21 cellular contexts compared by ENCODE assay signal in the genomic region with DNA sequence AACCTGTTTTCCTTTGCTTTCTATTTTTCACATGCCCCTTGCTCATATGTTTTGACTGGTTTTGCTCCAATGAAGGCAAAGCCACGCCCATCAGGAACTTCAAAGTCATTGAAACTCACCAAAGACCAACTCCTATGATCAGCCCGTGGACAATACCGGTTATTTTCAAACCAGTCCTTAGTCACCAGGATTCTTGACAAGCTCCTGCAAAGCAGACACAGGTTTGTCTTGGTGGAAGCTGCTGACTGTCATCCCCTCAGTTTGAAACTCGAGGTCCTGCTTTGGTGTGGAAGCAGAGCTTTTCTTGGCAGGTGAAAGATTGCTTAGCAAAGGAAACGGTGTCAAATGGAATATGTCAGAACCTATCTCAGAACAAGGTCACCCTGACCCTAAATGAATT.
A peak's percentile ranks its signal among the peaks of the same experiment; 100 is the strongest.
DNase-seq lines count a peak whose midpoint lies in the region; ATAC-seq, FAIRE-seq and TF ChIP-seq lines count a peak whose summit lies in the region.
"Had no signal": no experiment of that assay in that cellular context is flagged by ENCODE, and none has a peak within 500 bp of the region (broad histone marks: within the 10 kb centered on the region; RNA-seq: fewer than 3 reads in every experiment).

No MANE protein-coding gene starts in this region.

- no peaks in the 10 kb centered on the region for H3K27me3 ChIP-seq in endothelial cell of umbilical vein (ENCODE audit: control insufficient read depth in 2 of 2, insufficient read depth in 2 of 2, low read length in 2 of 2)
- H3K27me3 ChIP-seq: BLaER1 had no signal

- dilution Hi-C loops in endothelial cell of umbilical vein (cut with MboI; ENCODE audit: extremely low pct_ligation_motif_present, low sequenced_read_pairs), result no loop called here

- no peaks in the 10 kb centered on the region for H3K4me1 ChIP-seq in endothelial cell of umbilical vein (ENCODE audit: control insufficient read depth, extremely low read depth, insufficient read depth, low read length)
- H3K4me1 ChIP-seq: HAP-1 had no signal

- no peak for TF ChIP-seq POLR2A in endothelial cell of umbilical vein (IDR thresholded peaks at IDR 0.05; ENCODE audit: low read depth, low read length)

- H4K20me1 ChIP-seq in endothelial cell of umbilical vein (replicated peaks; ENCODE audit: control insufficient read depth, extremely low read depth, insufficient read depth, low read length), result no peaks in the 10 kb centered on the region
- H4K20me1 ChIP-seq: BLaER1 had no signal

- in situ Hi-C loops in Caki2 (cut with HindIII; ENCODE audit: low pct_unique_long_range_greater_than_20kb, low sequenced_read_pairs), result no loop called here

- H3K36me3 ChIP-seq in endothelial cell of umbilical vein (ENCODE audit: control insufficient read depth in 2 of 2, extremely low read depth in 1 of 2, insufficient read depth in 2 of 2, low read length in 2 of 2), result no peaks in the 10 kb centered on the region
- H3K36me3 ChIP-seq: BLaER1, HAP-1 had no signal

- no peak overlapping the region for H3K4me3 ChIP-seq in endothelial cell of umbilical vein (replicated peaks in 1 of 3; ENCODE audit: insufficient read depth in 1 of 3, low read depth in 1 of 3, low read length in 3 of 3)
- H3K4me3 ChIP-seq: BLaER1, GM23248, HAP-1 had no signal

- BruUV-seq in endothelial cell of umbilical vein (replicated peaks; lab: Mats Ljungman, UMichigan), result no TSS peak

- H3K4me2 ChIP-seq in endothelial cell of umbilical vein (ENCODE audit: insufficient read depth, low read length), result no peak overlapping the region
- H3K4me2 ChIP-seq: BLaER1 had no signal

- intact Hi-C loops in endothelial cell of umbilical vein (cut with micrococcal nuclease), result no loop called here

- no peak for TF ChIP-seq CTCF in endothelial cell of umbilical vein (IDR thresholded peaks at IDR 0.05; ENCODE audit: extremely low read depth in 1 of 2, insufficient read depth in 1 of 2, low read depth in 1 of 2, low read length in 2 of 2)

- no peak for FAIRE-seq in endothelial cell of umbilical vein (lab: Jason Lieb, UNC)
- FAIRE-seq: G401.6, GM12891, GM19239 had no signal

- POLR2A ChIA-PET in endothelial cell of umbilical vein (lab: Charles Lee), result no interaction called here

- no peaks in the 10 kb centered on the region for H3K9me3 ChIP-seq in endothelial cell of umbilical vein (replicated peaks; ENCODE audit: control insufficient read depth, insufficient read depth, low read length)
- H3K9me3 ChIP-seq: BLaER1, HAP-1 had no signal

- CTCF ChIA-PET in endothelial cell of umbilical vein (lab: Charles Lee), result no interaction called here

- no peak overlapping the region for H3K9ac ChIP-seq in endothelial cell of umbilical vein (replicated peaks; ENCODE audit: extremely low read depth, insufficient read depth, low read length)
- H3K9ac ChIP-seq: BLaER1, GM23248 had no signal

- ATAC-seq in HG03571 (IDR thresholded peaks at IDR 0.05; ENCODE audit: unreplicated experiment), result no peak
- ATAC-seq: CD8-positive, alpha-beta T cell had no signal

- H2AFZ ChIP-seq in endothelial cell of umbilical vein (ENCODE audit: low read depth, low read length), result no peak overlapping the region
- H2AFZ ChIP-seq: GM23248 had no signal

- H3K79me2 ChIP-seq in endothelial cell of umbilical vein (ENCODE audit: control insufficient read depth, insufficient read depth, low read length), result no peaks in the 10 kb centered on the region

- no peak overlapping the region for H3K27ac ChIP-seq in endothelial cell of umbilical vein (ENCODE audit: insufficient read depth, low read depth, low read length)
- H3K27ac ChIP-seq: BLaER1, GM23248 had no signal

- no peaks in the 10 kb centered on the region for H3K9me1 ChIP-seq in endothelial cell of umbilical vein (replicated peaks; ENCODE audit: control insufficient read depth, extremely low read depth, insufficient read depth, low read length)

- DNase-seq in Caki2 (ENCODE audit: low read depth) (peak; percentile 21), endothelial cell of umbilical vein (ENCODE audit: low read depth, low spot score) (peak; percentile 8), left kidney (ENCODE audit: low read depth, low spot score) (peak; percentile 2), renal cortical epithelial cell (ENCODE audit: low read depth) (peak; percentile 18), HPDE6-E6E7 (ENCODE audit: extremely low spot score) (no peak), hippocampal formation (lab: John Stamatoyannopoulos, UW) (no peak), NCI-H1092 (lab: John Stamatoyannopoulos, UW) (no peak)
- DNase-seq: 8988T; CD8-positive, alpha-beta T cell; DMS 273 treated with DMSO at 0.1 percent for 48 hours; DMS53; DND-41; EL; GM23248; IMR-90 had no signal

TF ChIP-seq in endothelial cell of umbilical vein, 7 proteins besides CTCF, POLR2A, EP300 and RAD21:
- TF ChIP-seq GATA2 (IDR thresholded peaks at IDR 0.05; ENCODE audit: insufficient read depth, insufficient read length, low read depth, low read length), result no peak
- no peak for TF ChIP-seq EZH2 (IDR thresholded peaks at IDR 0.05; ENCODE audit: borderline replicate concordance, low read depth, low read length, severe bottlenecking)
TF ChIP-seq in endothelial cell of umbilical vein: peak in this region for 0.

Comparison
In these comparisons a context has a peak if more than half of its experiments do, and no peak if none do; other contexts are left out.
1. DNase-seq: peak in Caki2 (single experiment), endothelial cell of umbilical vein (single experiment), left kidney (single experiment) and renal cortical epithelial cell (single experiment); none in HPDE6-E6E7 (single experiment), hippocampal formation (0 of 2) and NCI-H1092 (single experiment).